ENCODE assay signal across 8 cellular contexts in genomic region chr17:5437721-5438317, GRCh38. TPM values are rescaled to one million over a fixed set of nuclear protein-coding genes. Genes with fewer than 3 reads are reported as not detected.
A peak's percentile ranks its signal among the peaks of the same experiment; 100 is the strongest.
DNase-seq lines count a peak whose midpoint lies in the region; ATAC-seq and TF ChIP-seq lines count a peak whose summit lies in the region.

No MANE protein-coding gene starts in this region.

- TF ChIP-seq CTCF in right atrium auricular region (IDR thresholded peaks at IDR 0.05), result no peak
- TF ChIP-seq CTCF in astrocyte of the spinal cord (IDR thresholded peaks at IDR 0.05; ENCODE audit: low read depth, low read length), result no peak
- TF ChIP-seq CTCF in lower leg skin (IDR thresholded peaks at IDR 0.05), result no peak

- H3K9me3 ChIP-seq in right atrium auricular region, result no peaks in the 10 kb centered on the region
- H3K9me3 ChIP-seq in aorta (ENCODE audit: control insufficient read depth, low read length), result no peaks in the 10 kb centered on the region

- ATAC-seq in left cardiac atrium (no peak), aorta (ENCODE audit: low FRiP score) (no peak), HG02588 (IDR thresholded peaks at IDR 0.05; ENCODE audit: unreplicated experiment) (no peak), GM21723 (IDR thresholded peaks at IDR 0.05; ENCODE audit: unreplicated experiment) (no peak)

- H3K4me1 ChIP-seq in right atrium auricular region (peaks cover 0 to 17% of the 10 kb centered on the region in 2 donors), aorta (ENCODE audit: control insufficient read depth in 1 of 2, insufficient read depth in 2 of 2, low read length in 2 of 2) (no peaks in the 10 kb centered on the region)

- DNase-seq in right atrium auricular region (ENCODE audit: low spot score) (no peak), left cardiac atrium (no peak), astrocyte of the spinal cord (ENCODE audit: low read depth, low spot score) (no peak), lower leg skin (ENCODE audit: low spot score in 2 of 2) (no peak), aorta (no peak)
- DNase-seq in activated CD8-positive, alpha-beta memory T cell treated with anti-CD3 and anti-CD28 coated beads for 24 hours, result no peak

- H3K27me3 ChIP-seq in right atrium auricular region (no peaks in the 10 kb centered on the region), aorta (ENCODE audit: control insufficient read depth in 1 of 2, insufficient read depth in 2 of 2, low read length in 1 of 2) (no peaks in the 10 kb centered on the region)

- peak overlapping the region; percentile 79 to 84 for H3K4me3 ChIP-seq in right atrium auricular region
- peak overlapping the region; percentile 78 for H3K4me3 ChIP-seq in astrocyte of the spinal cord (ENCODE audit: low read depth, low read length)
- H3K4me3 ChIP-seq in lower leg skin (ENCODE audit: low read depth, poor library complexity, severe bottlenecking), result peak overlapping the region; percentile 81
- peak overlapping the region; percentile 19 to 90 for H3K4me3 ChIP-seq in aorta (ENCODE audit: low read length in 2 of 2)

- H3K36me3 ChIP-seq in right atrium auricular region, result peaks cover 30% of the 10 kb centered on the region
- peaks cover 5 to 7% of the 10 kb centered on the region in 2 donors for H3K36me3 ChIP-seq in aorta (ENCODE audit: control insufficient read depth in 1 of 2, insufficient read depth in 2 of 2, low read length in 1 of 2)

- 40 to 47% methylated on average over 5 of the region's 5 CpGs for WGBS in lower leg skin, 2 donors
- 65 to 67% methylated on average over 5 of the region's 5 CpGs for WGBS in aorta, 2 donors

- in situ Hi-C loops in astrocyte of the spinal cord (cut with HindIII; ENCODE audit: low sequenced_read_pairs), result no loop called here

- no peak for TF ChIP-seq POLR2A in lower leg skin (IDR thresholded peaks at IDR 0.05)

- intact Hi-C loops in left cardiac atrium (cut with DNase I), result no loop called here
- intact Hi-C loops in lower leg skin (cut with DNase I; ENCODE audit: low total_unique reads), result no loop called here
- intact Hi-C loops in aorta (cut with DNase I), result loop anchor here in 1 of 2 donors (2.0 kb wide), 1 partner anchor 247 kb away; the partner anchor contains the start of gene ZNF594

- peak overlapping the region in 1 of 2 donors; percentile 70 for H3K27ac ChIP-seq in right atrium auricular region
- H3K27ac ChIP-seq in aorta (ENCODE audit: low read depth in 1 of 2, low read length in 2 of 2), result no peak overlapping the region

RNA-seq across cellular contexts. Expression of gene C1QBP, which starts 1.1 kb away (rescaled TPM):
- total RNA-seq in right atrium auricular region, result 100 to 1,000 TPM in 1 of 2 donors, 10 to 100 TPM in 1; 82.8 to 126 TPM
- 100 to 1,000 TPM in 1 of 2 donors, 10 to 100 TPM in 1; 86.3 to 111 TPM for total RNA-seq in left cardiac atrium
- total RNA-seq in lower leg skin, result 100 to 1,000 TPM in 3 of 4 donors, 10 to 100 TPM in 1; 89.4 to 153 (median 119) TPM
- 10 to 100 TPM; 51.8 to 60.1 TPM for total RNA-seq in aorta
- 100 to 1,000 TPM in 1 of 2 donors, 10 to 100 TPM in 1; 58.5 to 111 TPM for polyA plus RNA-seq in aorta

RNA-seq across cellular contexts. Expression of gene RPAIN, which starts 17.8 kb away (rescaled TPM):
- total RNA-seq in right atrium auricular region (10 to 100 TPM; 31.4 to 40.7 TPM), left cardiac atrium (10 to 100 TPM; 26.3 to 29.6 TPM), lower leg skin (10 to 100 TPM; 17.4 to 68.0 (median 41.3) TPM), aorta (10 to 100 TPM; 29.2 to 32.5 TPM)
- polyA plus RNA-seq in aorta, result 10 to 100 TPM; 44.1 to 59.6 TPM

RNA-seq across cellular contexts. Expression of gene NUP88, which starts 18.4 kb away (rescaled TPM):
- total RNA-seq in right atrium auricular region (10 to 100 TPM; 21.7 to 48.2 TPM), left cardiac atrium (10 to 100 TPM; 28.0 to 37.2 TPM), lower leg skin (10 to 100 TPM; 64.7 to 80.1 (median 74.2) TPM), aorta (10 to 100 TPM; 43.2 to 56.5 TPM)
- 10 to 100 TPM; 28.2 to 50.7 TPM for polyA plus RNA-seq in aorta

RNA-seq across cellular contexts. Expression of gene DHX33, which starts 31.0 kb away (rescaled TPM):
- total RNA-seq in right atrium auricular region (1 to 10 TPM; 5.6 to 5.8 TPM), left cardiac atrium (1 to 10 TPM; 5.2 to 9.3 TPM), lower leg skin (10 to 100 TPM; 10.2 to 10.9 (median 10.4) TPM), aorta (10 to 100 TPM in 1 of 2 donors, 1 to 10 TPM in 1; 9.5 to 11.2 TPM)
- polyA plus RNA-seq in aorta, result 1 to 10 TPM; 2.9 to 5.7 TPM

RNA-seq across cellular contexts. Expression of gene DERL2, which starts 48.2 kb away (rescaled TPM):
- total RNA-seq in right atrium auricular region (10 to 100 TPM; 10.9 to 20.8 TPM), left cardiac atrium (10 to 100 TPM; 32.9 to 40.5 TPM), lower leg skin (10 to 100 TPM; 21.1 to 50.1 (median 25.7) TPM), aorta (10 to 100 TPM; 47.3 to 57.5 TPM)
- 10 to 100 TPM; 30.9 to 57.6 TPM for polyA plus RNA-seq in aorta
